30 cellular contexts compared by ENCODE assay signal in genomic region chr7:40436761-40437160, GRCh38.
DNase-seq lines count a peak whose midpoint lies in the region; ATAC-seq and TF ChIP-seq lines count a peak whose summit lies in the region.
"Had no signal": no experiment of that assay in that cellular context is flagged by ENCODE, and none has a peak within 500 bp of the region (broad histone marks: within the 10 kb centered on the region; RNA-seq: fewer than 3 reads in every experiment).

No MANE protein-coding gene starts in this region.

- CTCF ChIA-PET in MCF 10A (lab: Yijun Ruan, JAX) = no interaction called here

- ATAC-seq in GM19455 (IDR thresholded peaks at IDR 0.05; ENCODE audit: unreplicated experiment) = no peak
- ATAC-seq: activated naive CD8-positive, alpha-beta T cell treated with anti-CD3 and anti-CD28 coated beads, Interleukin-2, amount 50 U/mL, for 24 hours; naive thymus-derived CD4-positive, alpha-beta T cell; sciatic nerve; stimulated activated effector memory CD8-positive, alpha-beta T cell treated with anti-CD3 and anti-CD28 coated beads, Interleukin-12 subunit alpha, Interleukin-12 subunit beta, amount 100 ng/mL, for 72 hours had no signal

- no peak for TF ChIP-seq POLR2A in breast epithelium (IDR thresholded peaks at IDR 0.05)

- H3K79me2 ChIP-seq in osteoblast (ENCODE audit: insufficient read depth, low read length) = no peaks in the 10 kb centered on the region

- no TSS peak for BruUV-seq in MCF 10A (replicated peaks; lab: Mats Ljungman, UMichigan)

- no peaks in the 10 kb centered on the region for H4K20me1 ChIP-seq in osteoblast (ENCODE audit: insufficient read depth, low read length)

- no peak for TF ChIP-seq CTCF in MCF 10A (IDR thresholded peaks at IDR 0.05; ENCODE audit: unreplicated experiment)
- no peak for TF ChIP-seq CTCF in breast epithelium (IDR thresholded peaks at IDR 0.05)
- TF ChIP-seq CTCF in osteoblast (IDR thresholded peaks at IDR 0.05; ENCODE audit: extremely low read depth, low read depth, low read length) = no peak

- peak overlapping the region; percentile 14 for H3K27ac Mint-ChIP-seq in MCF 10A (ENCODE audit: low read depth, unreplicated experiment)
- H3K27ac Mint-ChIP-seq: activated CD4-positive, alpha-beta memory T cell treated with anti-CD3 and anti-CD28 coated beads, Interleukin-2, amount 10 ng/mL, durations not matched to agents 7 days and 5 days; activated naive CD8-positive, alpha-beta T cell treated with anti-CD3 and anti-CD28 coated beads, Interleukin-2, amount 50 U/mL, for 24 hours; brain; CD4-positive, CD25-positive, alpha-beta regulatory T cell; naive thymus-derived CD4-positive, alpha-beta T cell; stimulated activated effector memory CD8-positive, alpha-beta T cell treated with anti-CD3 and anti-CD28 coated beads, Interleukin-12 subunit alpha, Interleukin-12 subunit beta, amount 100 ng/mL, for 72 hours; type B pancreatic cell had no signal

- H3K4me3 Mint-ChIP-seq in MCF 10A (ENCODE audit: unreplicated experiment) = no peak overlapping the region
- H3K4me3 Mint-ChIP-seq: activated CD4-positive, alpha-beta memory T cell treated with anti-CD3 and anti-CD28 coated beads, Interleukin-2, amount 10 ng/mL, durations not matched to agents 7 days and 5 days; activated naive CD8-positive, alpha-beta T cell treated with anti-CD3 and anti-CD28 coated beads, Interleukin-2, amount 50 U/mL, for 24 hours; brain; CD4-positive, CD25-positive, alpha-beta regulatory T cell; naive thymus-derived CD4-positive, alpha-beta T cell; stimulated activated effector memory CD8-positive, alpha-beta T cell treated with anti-CD3 and anti-CD28 coated beads, Interleukin-12 subunit alpha, Interleukin-12 subunit beta, amount 100 ng/mL, for 72 hours; type B pancreatic cell had no signal

- H3K4me1 Mint-ChIP-seq in MCF 10A (ENCODE audit: insufficient read depth, unreplicated experiment) = no peaks in the 10 kb centered on the region
- H3K4me1 Mint-ChIP-seq: activated CD4-positive, alpha-beta memory T cell treated with anti-CD3 and anti-CD28 coated beads, Interleukin-2, amount 10 ng/mL, durations not matched to agents 7 days and 5 days; activated naive CD8-positive, alpha-beta T cell treated with anti-CD3 and anti-CD28 coated beads, Interleukin-2, amount 50 U/mL, for 24 hours; brain; CD4-positive, CD25-positive, alpha-beta regulatory T cell; naive thymus-derived CD4-positive, alpha-beta T cell; stimulated activated effector memory CD8-positive, alpha-beta T cell treated with anti-CD3 and anti-CD28 coated beads, Interleukin-12 subunit alpha, Interleukin-12 subunit beta, amount 100 ng/mL, for 72 hours had no signal

- H3K9me3 Mint-ChIP-seq in MCF 10A (ENCODE audit: unreplicated experiment) = peaks cover 14% of the 10 kb centered on the region

- peak overlapping the region; percentile 63 for H3K4me2 ChIP-seq in osteoblast (ENCODE audit: insufficient read depth, low read length)

- intact Hi-C loops in MCF 10A (cut with micrococcal nuclease) (no loop called here), breast epithelium (cut with DNase I; ENCODE audit: low total_unique reads) (no loop called here)

- H3K27ac ChIP-seq in breast epithelium (no peak overlapping the region), epithelial cell of prostate (peak overlapping the region; percentile 48), osteoblast (ENCODE audit: low read depth, low read length) (peak overlapping the region; percentile 98)
- H3K27ac ChIP-seq: neutrophil, prostate gland had no signal

- H3K36me3 ChIP-seq in breast epithelium (no peaks in the 10 kb centered on the region), osteoblast (ENCODE audit: insufficient read depth, low read length) (no peaks in the 10 kb centered on the region)
- H3K36me3 ChIP-seq: neutrophil, prostate gland had no signal

- H3K9me3 ChIP-seq in breast epithelium (peaks cover 8 to 21% of the 10 kb centered on the region in 2 donors), osteoblast (ENCODE audit: low read depth, low read length) (peaks cover 2% of the 10 kb centered on the region)
- H3K9me3 ChIP-seq: neutrophil, prostate gland had no signal

- H3K4me3 ChIP-seq in breast epithelium (no peak overlapping the region), osteoblast (ENCODE audit: insufficient read depth, low read length) (no peak overlapping the region)
- H3K4me3 ChIP-seq: prostate gland had no signal

- H3K27me3 ChIP-seq in breast epithelium = no peaks in the 10 kb centered on the region
- H3K27me3 ChIP-seq in osteoblast (ENCODE audit: insufficient read depth, low read length) = no peaks in the 10 kb centered on the region
- H3K27me3 ChIP-seq: neutrophil had no signal

- no peaks in the 10 kb centered on the region for H3K27me3 Mint-ChIP-seq in MCF 10A (ENCODE audit: insufficient read depth, unreplicated experiment)
- H3K27me3 Mint-ChIP-seq: activated CD4-positive, alpha-beta memory T cell treated with anti-CD3 and anti-CD28 coated beads, Interleukin-2, amount 10 ng/mL, durations not matched to agents 7 days and 5 days; activated naive CD8-positive, alpha-beta T cell treated with anti-CD3 and anti-CD28 coated beads, Interleukin-2, amount 50 U/mL, for 24 hours; brain; CD4-positive, CD25-positive, alpha-beta regulatory T cell; type B pancreatic cell had no signal

- no peaks in the 10 kb centered on the region for H3K4me1 ChIP-seq in breast epithelium
- peaks cover 24% of the 10 kb centered on the region for H3K4me1 ChIP-seq in osteoblast (ENCODE audit: insufficient read depth, low read length)
- H3K4me1 ChIP-seq: prostate gland had no signal

- H2AFZ ChIP-seq in osteoblast (ENCODE audit: low read length) = no peak overlapping the region

- H3K36me3 Mint-ChIP-seq in MCF 10A (ENCODE audit: insufficient read depth, unreplicated experiment) = no peaks in the 10 kb centered on the region
- H3K36me3 Mint-ChIP-seq: CD4-positive, CD25-positive, alpha-beta regulatory T cell; stimulated activated effector memory CD8-positive, alpha-beta T cell treated with anti-CD3 and anti-CD28 coated beads, Interleukin-12 subunit alpha, Interleukin-12 subunit beta, amount 100 ng/mL, for 72 hours; type B pancreatic cell had no signal

- POLR2A ChIA-PET in MCF 10A (lab: Yijun Ruan, JAX) = no interaction called here

- no peak for DNase-seq in MCF 10A (ENCODE audit: unreplicated experiment)
- DNase-seq in breast epithelium (ENCODE audit: low spot score in 2 of 2) = no peak
- no peak for DNase-seq in epithelial cell of prostate (ENCODE audit: low read depth, low spot score)
- DNase-seq in osteoblast (ENCODE audit: insufficient read length, low spot score, missing footprints) = no peak
- no peak for DNase-seq in NCI-H526 treated with DMSO at 0.1 percent for 48 hours (lab: John Stamatoyannopoulos, UW)
- DNase-seq in NCI-H2227 treated with DMSO at 0.1 percent for 48 hours (lab: John Stamatoyannopoulos, UW) = no peak
- DNase-seq in SW 1271 (lab: John Stamatoyannopoulos, UW) = no peak
- DNase-seq: activated CD4-positive, alpha-beta memory T cell treated with anti-CD3 and anti-CD28 coated beads, Interleukin-2, amount 10 ng/mL, durations not matched to agents 7 days and 5 days; activated CD8-positive, alpha-beta memory T cell treated with anti-CD3 and anti-CD28 coated beads, Interleukin-2, amount 50 U/mL, for 4 hours; activated naive CD4-positive, alpha-beta T cell; activated naive CD8-positive, alpha-beta T cell treated with anti-CD3 and anti-CD28 coated beads, Interleukin-2, amount 50 U/mL, for 24 hours; AML-193; CD4-positive, CD25-positive, alpha-beta regulatory T cell; DND-41; effector CD4-positive, alpha-beta T cell; KBM-7; left ventricle myocardium superior; naive thymus-derived CD4-positive, alpha-beta T cell; NCI-H1092 treated with DMSO at 0.1 percent for 48 hours; NCI-H187 treated with DMSO at 0.1 percent for 48 hours; SHP77 treated with DMSO at 0.1 percent for 48 hours; stimulated activated CD4-positive, alpha-beta T cell treated with anti-CD3 and anti-CD28 coated beads, Interleukin-15, amount 100 ng/mL, for 24 hours; T-helper 9 cell had no signal

Comparison
In these comparisons a context has a peak if more than half of its experiments do, and no peak if none do; other contexts are left out.
1. H3K27ac ChIP-seq: peak in epithelial cell of prostate (single experiment) and osteoblast (single experiment); none in breast epithelium (0 of 2).